Comparison of ENCODE assay signal across 9 cellular contexts in the genomic region with DNA sequence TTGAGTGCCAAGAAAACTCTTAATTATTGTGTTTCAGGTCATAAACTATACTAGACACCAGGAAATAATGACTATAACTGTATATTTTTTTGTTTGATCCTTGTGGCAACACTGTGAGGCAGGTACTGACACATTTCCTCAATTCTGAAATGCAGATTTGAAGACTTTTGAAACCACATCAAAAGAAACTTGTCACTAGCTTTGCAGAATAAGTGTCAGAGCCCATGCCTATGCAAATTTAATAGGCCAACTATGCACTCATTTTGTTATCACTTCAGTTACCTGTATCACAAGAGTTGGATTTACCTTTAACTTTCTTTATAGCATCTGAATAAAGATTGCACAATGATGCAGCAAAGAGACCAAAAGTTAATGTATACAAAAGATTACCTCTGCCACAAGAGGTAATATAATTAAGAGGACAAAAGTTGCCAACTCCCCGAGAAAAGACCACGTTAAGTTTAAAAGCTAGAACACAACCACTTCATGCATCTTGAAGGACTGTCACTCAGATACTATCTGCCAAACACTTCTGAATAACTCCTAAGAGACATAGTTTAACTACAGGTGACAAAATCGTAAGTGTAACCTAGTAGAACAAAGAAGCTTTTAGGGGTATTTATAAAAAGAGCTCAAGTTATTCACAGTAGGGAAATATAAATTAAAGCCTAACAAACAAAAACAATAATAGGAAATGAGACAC.
DNase-seq lines count a peak whose midpoint lies in the region; ATAC-seq and TF ChIP-seq lines count a peak whose summit lies in the region.
"Had no signal": no experiment of that assay in that cellular context is flagged by ENCODE, and none has a peak within 500 bp of the region (broad histone marks: within the 10 kb centered on the region; RNA-seq: fewer than 3 reads in every experiment).

No MANE protein-coding gene starts in this region.

- H3K36me3 Mint-ChIP-seq in activated CD8-positive, alpha-beta T cell treated with anti-CD3 and anti-CD28 coated beads for 36 hours (ENCODE audit: low read depth) = no peaks in the 10 kb centered on the region

- no peak overlapping the region for H3K27ac Mint-ChIP-seq in activated CD8-positive, alpha-beta T cell treated with anti-CD3 and anti-CD28 coated beads for 36 hours

- no peak for TF ChIP-seq CTCF in GM10266 (IDR thresholded peaks at IDR 0.05; ENCODE audit: control insufficient read depth, insufficient read depth, low read depth, missing control alignments)
- TF ChIP-seq CTCF in activated CD8-positive, alpha-beta T cell treated with anti-CD3 and anti-CD28 coated beads for 36 hours (IDR thresholded peaks at IDR 0.05) = no peak

- CTCF ChIA-PET in activated CD8-positive, alpha-beta T cell treated with anti-CD3 and anti-CD28 coated beads for 36 hours (lab: Charles Lee) = interaction anchor here (1.2 to 1.4 kb wide), 4 partner anchors 22 to 80 kb away, joined by 3 to 5 read pairs (median 3); a partner anchor contains a TSS

- ATAC-seq in GM19328 (IDR thresholded peaks at IDR 0.05; ENCODE audit: unreplicated experiment) (peak; percentile 89), HG03039 (IDR thresholded peaks at IDR 0.05; ENCODE audit: unreplicated experiment) (peak; percentile 90)
- ATAC-seq in activated CD8-positive, alpha-beta T cell treated with anti-CD3 and anti-CD28 coated beads for 36 hours = peak; percentile 91

- DNase-seq in GM10266 (ENCODE audit: extremely low spot score) (peak; percentile 13), amniotic stem cell (lab: John Stamatoyannopoulos, UW) (no peak), HuH-7.5 (ENCODE audit: low spot score) (no peak), GM03348 (ENCODE audit: low spot score) (no peak), NCI-H2227 treated with DMSO at 0.1 percent for 48 hours (lab: John Stamatoyannopoulos, UW) (no peak)
- DNase-seq in activated CD8-positive, alpha-beta T cell treated with anti-CD3 and anti-CD28 coated beads for 36 hours = peak; percentile 15
- DNase-seq: MG63 had no signal

- no peak overlapping the region for H3K4me3 Mint-ChIP-seq in activated CD8-positive, alpha-beta T cell treated with anti-CD3 and anti-CD28 coated beads for 36 hours

- intact Hi-C loops in activated CD8-positive, alpha-beta T cell treated with anti-CD3 and anti-CD28 coated beads for 36 hours (cut with micrococcal nuclease) = no loop called here

- H3K4me1 Mint-ChIP-seq in activated CD8-positive, alpha-beta T cell treated with anti-CD3 and anti-CD28 coated beads for 36 hours (ENCODE audit: low read depth) = peaks cover 29% of the 10 kb centered on the region

- H3K27me3 Mint-ChIP-seq in activated CD8-positive, alpha-beta T cell treated with anti-CD3 and anti-CD28 coated beads for 36 hours = no peaks in the 10 kb centered on the region

- peaks cover 4% of the 10 kb centered on the region for H3K9me3 Mint-ChIP-seq in activated CD8-positive, alpha-beta T cell treated with anti-CD3 and anti-CD28 coated beads for 36 hours

- POLR2A ChIA-PET in activated CD8-positive, alpha-beta T cell treated with anti-CD3 and anti-CD28 coated beads for 36 hours (lab: Charles Lee) = interaction anchor here (0.7 to 1.4 kb wide), 4 partner anchors 9 to 239 kb away, joined by 3 to 4 read pairs (median 4); a partner anchor contains a TSS

Comparison
In these comparisons a context has a peak if more than half of its experiments do, and no peak if none do; other contexts are left out.
1. DNase-seq: peak in GM10266 (single experiment) and activated CD8-positive, alpha-beta T cell treated with anti-CD3 and anti-CD28 coated beads for 36 hours (single experiment); none in amniotic stem cell (single experiment), HuH-7.5 (single experiment), GM03348 (single experiment) and NCI-H2227 treated with DMSO at 0.1 percent for 48 hours (single experiment).
2. Peak in every context shown above with its lines, with median percentiles within 50 percentile points of each other: ATAC-seq.